Comparison of ENCODE assay signal across 8 cellular contexts in the genomic region with DNA sequence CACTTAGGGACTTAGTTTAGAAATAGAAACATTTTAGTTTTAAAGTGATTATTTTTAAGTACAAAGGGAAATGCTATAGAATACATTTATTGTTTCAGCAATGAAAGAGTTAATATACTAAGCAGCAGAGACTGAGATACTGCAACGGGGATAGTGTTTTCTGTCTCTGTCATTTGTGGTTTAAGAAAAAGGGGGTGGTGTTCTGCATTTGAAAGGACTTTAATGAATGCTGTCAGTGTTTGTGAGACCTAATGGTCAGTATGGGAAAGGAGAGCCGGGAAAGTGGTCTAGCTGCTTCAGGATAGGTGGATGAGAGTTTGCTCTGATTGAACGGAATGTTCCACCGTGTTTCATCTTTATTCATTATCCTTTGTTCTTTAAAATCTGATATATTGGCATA. TPM values are rescaled to one million over a fixed set of nuclear protein-coding genes. Genes with fewer than 3 reads are reported as not detected.
DNase-seq lines count a peak whose midpoint lies in the region; ATAC-seq and TF ChIP-seq lines count a peak whose summit lies in the region.

A gene with protein sequence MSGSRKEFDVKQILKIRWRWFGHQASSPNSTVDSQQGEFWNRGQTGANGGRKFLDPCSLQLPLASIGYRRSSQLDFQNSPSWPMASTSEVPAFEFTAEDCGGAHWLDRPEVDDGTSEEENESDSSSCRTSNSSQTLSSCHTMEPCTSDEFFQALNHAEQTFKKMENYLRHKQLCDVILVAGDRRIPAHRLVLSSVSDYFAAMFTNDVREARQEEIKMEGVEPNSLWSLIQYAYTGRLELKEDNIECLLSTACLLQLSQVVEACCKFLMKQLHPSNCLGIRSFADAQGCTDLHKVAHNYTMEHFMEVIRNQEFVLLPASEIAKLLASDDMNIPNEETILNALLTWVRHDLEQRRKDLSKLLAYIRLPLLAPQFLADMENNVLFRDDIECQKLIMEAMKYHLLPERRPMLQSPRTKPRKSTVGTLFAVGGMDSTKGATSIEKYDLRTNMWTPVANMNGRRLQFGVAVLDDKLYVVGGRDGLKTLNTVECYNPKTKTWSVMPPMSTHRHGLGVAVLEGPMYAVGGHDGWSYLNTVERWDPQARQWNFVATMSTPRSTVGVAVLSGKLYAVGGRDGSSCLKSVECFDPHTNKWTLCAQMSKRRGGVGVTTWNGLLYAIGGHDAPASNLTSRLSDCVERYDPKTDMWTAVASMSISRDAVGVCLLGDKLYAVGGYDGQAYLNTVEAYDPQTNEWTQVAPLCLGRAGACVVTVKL (plus strand): TSS at position 139 of the 400 bp plus-strand sequence. CDS start 421 bp downstream, outside the sequence.

- ATAC-seq in naive B cell (ENCODE audit: low read depth in 2 of 2) (no peak), GM18502 (IDR thresholded peaks at IDR 0.05; ENCODE audit: poor library complexity, unreplicated experiment) (no peak), HG02763 (IDR thresholded peaks at IDR 0.05; ENCODE audit: unreplicated experiment) (no peak)

- H3K4me1 Mint-ChIP-seq in naive B cell, result peaks cover 32 to 36% (median 35%) of the 10 kb centered on the region in 3 donors

- H4K20me1 ChIP-seq in BLaER1 (peaks cover 32% of the 10 kb centered on the region), OCI-LY1 (ENCODE audit: insufficient read depth, low read length) (no peaks in the 10 kb centered on the region)

- peaks cover 92% of the 10 kb centered on the region for H3K79me2 ChIP-seq in OCI-LY1 (ENCODE audit: insufficient read depth, low read length)

- no peak within 1 kb of the TSS for H3K4me3 ChIP-seq in BLaER1
- no peak within 1 kb of the TSS for H3K4me3 ChIP-seq in OCI-LY1 (ENCODE audit: low read depth, low read length, poor library complexity, severe bottlenecking)
- H3K4me3 ChIP-seq in fibroblast of villous mesenchyme (ENCODE audit: low read depth, low read length), result no peak within 1 kb of the TSS

- H2AFZ ChIP-seq in OCI-LY1 (ENCODE audit: low read length), result no peak within 1 kb of the TSS

- peak within 1 kb of the TSS; percentile 14 to 73 (median 36) for H3K27ac Mint-ChIP-seq in naive B cell

- H3K4me1 ChIP-seq in BLaER1 (peaks cover 12% of the 10 kb centered on the region), OCI-LY1 (ENCODE audit: insufficient read depth, low read length, severe bottlenecking) (peaks cover 20% of the 10 kb centered on the region)

- no peaks in the 10 kb centered on the region for H3K27me3 Mint-ChIP-seq in naive B cell

- H3K9ac ChIP-seq in BLaER1, result no peak within 1 kb of the TSS
- H3K9ac ChIP-seq in OCI-LY1 (ENCODE audit: low read length), result no peak within 1 kb of the TSS

- no peaks in the 10 kb centered on the region for H3K9me3 ChIP-seq in BLaER1
- no peaks in the 10 kb centered on the region for H3K9me3 ChIP-seq in OCI-LY1 (ENCODE audit: low read length)

- peak within 1 kb of the TSS; percentile 11; the same call in 1 of the 2 replicates for H3K4me2 ChIP-seq in BLaER1
- H3K4me2 ChIP-seq in OCI-LY1 (ENCODE audit: low read length), result peak within 1 kb of the TSS; percentile 17; the same call in 1 of the 2 replicates

- peak within 1 kb of the TSS in 1 of 8 donors; percentile 13 for H3K4me3 Mint-ChIP-seq in naive B cell

- no peaks in the 10 kb centered on the region for H3F3A ChIP-seq in OCI-LY1 (ENCODE audit: insufficient read depth, low read length)

- peak; percentile 15 for DNase-seq in fibroblast of villous mesenchyme (ENCODE audit: low read depth)
- DNase-seq in naive B cell, result no peak
- no peak for DNase-seq in NCI-H1105 treated with DMSO at 0.1 percent for 48 hours (lab: John Stamatoyannopoulos, UW)
- DNase-seq in activated CD4-positive, alpha-beta T cell treated with anti-CD3 and anti-CD28 coated beads, Interleukin-2, amount 50 U/mL, for 1 hour, result no peak

- H3K27ac ChIP-seq in BLaER1 (no peak within 1 kb of the TSS), OCI-LY1 (ENCODE audit: low read depth, low read length, poor library complexity, severe bottlenecking) (no peak within 1 kb of the TSS)

- peaks cover 0 to 4% of the 10 kb centered on the region in 2 donors for H3K36me3 Mint-ChIP-seq in naive B cell

- H3K27me3 ChIP-seq in BLaER1, result no peaks in the 10 kb centered on the region
- no peaks in the 10 kb centered on the region for H3K27me3 ChIP-seq in OCI-LY1 (ENCODE audit: insufficient read depth, low read length)

- no peaks in the 10 kb centered on the region for H3K9me2 ChIP-seq in OCI-LY1 (ENCODE audit: low read depth, low read length)

- no peaks in the 10 kb centered on the region for H3K9me3 Mint-ChIP-seq in naive B cell

- H3K36me3 ChIP-seq in BLaER1 (no peaks in the 10 kb centered on the region), OCI-LY1 (ENCODE audit: insufficient read depth, low read length) (peaks cover 3% of the 10 kb centered on the region; the same call in 1 of the 2 replicates)

- no peak for TF ChIP-seq CTCF in OCI-LY1 (IDR thresholded peaks at IDR 0.05; ENCODE audit: low read length)
- no peak for TF ChIP-seq CTCF in fibroblast of villous mesenchyme (IDR thresholded peaks at IDR 0.05; ENCODE audit: insufficient read depth, low read depth, low read length)

RNA-seq across cellular contexts. Expression of the gene that starts here (rescaled TPM):
- total RNA-seq in fibroblast of villous mesenchyme, result 123 and 156 TPM in 2 replicates
- 10 to 100 TPM; 21.4 to 42.3 (median 25.2) TPM for polyA plus RNA-seq in naive B cell (ENCODE audit: low read depth in 6 of 6)
